In genomic region chr17:47789611-47790520, GRCh38 we compare ENCODE assay signal across 1 cellular context.
TF ChIP-seq lines count a peak whose summit lies in the region.

No MANE protein-coding gene starts in this region.

TF ChIP-seq in HepG2, 621 proteins besides CTCF, POLR2A, EP300 and RAD21 (continued from another document and continues in another):
- no peak for TF ChIP-seq EZH2 (conservative IDR thresholded peaks at IDR 0.05; ENCODE audit: low read depth, low read length)
- no peak for TF ChIP-seq ZNF770 (CRISPR knock-in tag; IDR thresholded peaks at IDR 0.05)
- TF ChIP-seq POGK (CRISPR knock-in tag; conservative IDR thresholded peaks at IDR 0.05), result 0 out of 2 replicates have a peak, but pooled peaks have one; percentile 23
- 0 out of 2 replicates have a peak, but pooled peaks have one; percentile 33 for TF ChIP-seq ZNF274 (CRISPR knock-in tag; IDR thresholded peaks at IDR 0.05)
- no peak for TF ChIP-seq CCDC6 (CRISPR knock-in tag; IDR thresholded peaks at IDR 0.05)
- no peak for TF ChIP-seq MNT (IDR thresholded peaks at IDR 0.05)
- TF ChIP-seq SALL1 (CRISPR knock-in tag; IDR thresholded peaks at IDR 0.05), result peak; percentile 32; the same call in 1 of the 2 replicates
- no peak for TF ChIP-seq ZBTB3 (CRISPR knock-in tag; IDR thresholded peaks at IDR 0.05; ENCODE audit: borderline replicate concordance, low read depth)
- TF ChIP-seq ZC3H4 (CRISPR knock-in tag; IDR thresholded peaks at IDR 0.05; ENCODE audit: borderline replicate concordance), result no peak
- no peak for TF ChIP-seq ETS1 (CRISPR knock-in tag; IDR thresholded peaks at IDR 0.05)
- TF ChIP-seq NR0B2 (CRISPR knock-in tag; IDR thresholded peaks at IDR 0.05), result 0 out of 2 replicates have a peak, but pooled peaks have one; percentile 52
- TF ChIP-seq DBP (CRISPR knock-in tag; IDR thresholded peaks at IDR 0.05; ENCODE audit: not compliant biosample characterization), result no peak
- TF ChIP-seq MYPOP (CRISPR knock-in tag; IDR thresholded peaks at IDR 0.05), result peak; percentile 39; the same call in 1 of the 2 replicates
- no peak for TF ChIP-seq ZNF556 (CRISPR knock-in tag; IDR thresholded peaks at IDR 0.05; ENCODE audit: borderline replicate concordance)
- no peak for TF ChIP-seq ZNF12 (CRISPR knock-in tag; IDR thresholded peaks at IDR 0.05)
- no peak for TF ChIP-seq KMT2B (CRISPR knock-in tag; IDR thresholded peaks at IDR 0.05)
- no peak for TF ChIP-seq GTF2F1 (IDR thresholded peaks at IDR 0.05; ENCODE audit: low read length)
- no peak for TF ChIP-seq ZNF180 (CRISPR knock-in tag; IDR thresholded peaks at IDR 0.05; ENCODE audit: borderline replicate concordance, low read depth)
- no peak for TF ChIP-seq ZNF572 (CRISPR knock-in tag; IDR thresholded peaks at IDR 0.05)
- peak in 1 of 2 experiments; percentile 14; a peak in 1 of 4 replicates for TF ChIP-seq REST (IDR thresholded peaks at IDR 0.05; ENCODE audit: borderline replicate concordance in 1 of 2, low read depth in 1 of 2, low read length in 2 of 2)
- TF ChIP-seq GABPA (IDR thresholded peaks at IDR 0.05; ENCODE audit: low read depth, low read length), result no peak
- no peak for TF ChIP-seq GABPA (CRISPR knock-in tag; IDR thresholded peaks at IDR 0.05; ENCODE audit: low read depth)
- no peak for TF ChIP-seq NFKBIZ (CRISPR knock-in tag; IDR thresholded peaks at IDR 0.05)
- TF ChIP-seq ZNF816 (CRISPR knock-in tag; IDR thresholded peaks at IDR 0.05; ENCODE audit: borderline replicate concordance), result no peak
- no peak for TF ChIP-seq NFKB2 (CRISPR knock-in tag; IDR thresholded peaks at IDR 0.05; ENCODE audit: borderline replicate concordance)
- TF ChIP-seq RNF2 (conservative IDR thresholded peaks at IDR 0.05; ENCODE audit: low read depth), result 0 out of 2 replicates have a peak, but pooled peaks have one; percentile 34
- TF ChIP-seq TOE1 (CRISPR knock-in tag; IDR thresholded peaks at IDR 0.05), result no peak
- no peak for TF ChIP-seq ZNF761 (CRISPR knock-in tag; conservative IDR thresholded peaks at IDR 0.05)
- TF ChIP-seq MIER2 (CRISPR knock-in tag; IDR thresholded peaks at IDR 0.05), result no peak
- TF ChIP-seq ZFX (CRISPR knock-in tag; IDR thresholded peaks at IDR 0.05; ENCODE audit: low read depth), result no peak
- TF ChIP-seq ZNF142 (CRISPR knock-in tag; IDR thresholded peaks at IDR 0.05), result 0 out of 2 replicates have a peak, but pooled peaks have one; percentile 26
- TF ChIP-seq ELF3 (CRISPR knock-in tag; IDR thresholded peaks at IDR 0.05), result no peak
- TF ChIP-seq ZMYM3 (CRISPR knock-in tag; IDR thresholded peaks at IDR 0.05), result no peak
- peak; percentile 99; the same call in 1 of the 2 replicates for TF ChIP-seq ZNF800 (CRISPR knock-in tag; IDR thresholded peaks at IDR 0.05)
- TF ChIP-seq HDAC1 (CRISPR knock-in tag; IDR thresholded peaks at IDR 0.05), result no peak
- no peak for TF ChIP-seq ZNF841 (CRISPR knock-in tag; IDR thresholded peaks at IDR 0.05; ENCODE audit: borderline replicate concordance)
